ENCODE assay signal across 1 cellular context in the genomic region with DNA sequence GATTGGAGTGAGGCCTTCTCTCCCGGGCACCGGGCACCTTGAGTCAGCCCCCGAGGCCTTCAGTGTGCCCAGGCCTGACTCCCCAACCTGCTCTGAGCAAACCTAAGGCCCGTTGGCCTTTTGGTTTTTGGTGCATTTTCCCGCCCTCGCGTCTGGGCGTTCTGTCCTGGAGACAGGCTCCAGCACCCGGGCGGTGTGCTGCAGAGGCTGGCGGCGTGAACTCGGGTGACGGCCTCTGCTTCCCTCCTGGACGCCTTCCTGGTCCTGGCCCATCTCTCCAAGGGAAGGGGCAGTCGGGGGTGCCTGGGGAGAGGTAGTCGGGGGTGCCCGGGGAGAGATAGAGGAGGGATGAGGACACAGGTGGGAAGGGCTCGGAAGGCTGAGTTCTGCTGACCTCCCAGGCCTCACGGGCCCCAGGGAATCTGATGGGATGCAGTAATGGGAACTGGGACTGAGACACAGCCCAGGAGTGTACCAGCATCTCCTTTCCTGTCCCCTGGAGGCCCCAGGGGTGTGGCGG.
TF ChIP-seq lines count a peak whose summit lies in the region.

No MANE protein-coding gene starts in this region.

TF ChIP-seq in GM23338, 12 proteins besides CTCF, POLR2A, EP300 and RAD21:
- TF ChIP-seq ZNF331 (CRISPR knock-in tag; IDR thresholded peaks at IDR 0.05; ENCODE audit: low read depth): no peak
- TF ChIP-seq STAT1 (IDR thresholded peaks at IDR 0.05; ENCODE audit: unreplicated experiment): no peak
